ENCODE assay signal across 31 cellular contexts in the genomic region with DNA sequence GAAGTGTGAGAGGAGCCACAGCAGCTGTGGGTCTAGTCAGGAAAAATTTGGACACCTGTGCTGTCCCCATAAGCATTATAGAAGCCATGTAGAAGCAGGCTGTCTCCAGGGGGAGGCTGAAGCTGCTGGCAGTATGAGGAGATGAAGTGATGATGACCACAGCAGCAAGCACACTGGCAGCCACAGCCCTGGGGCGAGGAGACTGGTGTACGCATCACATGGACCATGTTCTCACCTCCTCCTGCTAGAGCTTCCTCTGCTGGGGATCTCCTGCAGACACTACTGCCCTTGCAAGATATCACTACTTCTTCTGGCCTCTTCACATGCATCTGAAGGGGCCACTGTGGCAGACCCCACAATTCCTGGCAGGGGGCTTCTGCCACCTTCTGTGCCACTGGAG.
"Had no signal": no experiment of that assay in that cellular context is flagged by ENCODE, and none has a peak within 500 bp of the region (broad histone marks: within the 10 kb centered on the region; RNA-seq: fewer than 3 reads in every experiment).

No MANE protein-coding gene starts in this region.

- H3K9me3 ChIP-seq: adrenal gland, body of pancreas, colonic mucosa, esophagus squamous epithelium, gastroesophageal sphincter had no signal

- ATAC-seq: activated CD4-positive, alpha-beta T cell treated with anti-CD3 and anti-CD28 coated beads for 36 hours; activated CD8-positive, alpha-beta memory T cell treated with anti-CD3 and anti-CD28 coated beads, Interleukin-2, amount 10 ng/mL, durations not matched to agents 7 days and 5 days; activated CD8-positive, alpha-beta T cell treated with anti-CD3 and anti-CD28 coated beads, Interleukin-2, amount 10 ng/mL, durations not matched to agents 7 days and 5 days; activated naive CD8-positive, alpha-beta T cell treated with anti-CD3 and anti-CD28 coated beads, Interleukin-2, amount 50 U/mL, for 24 hours; body of pancreas; effector memory CD8-positive, alpha-beta T cell; gastroesophageal sphincter had no signal

- H3K4me1 ChIP-seq: adrenal gland, body of pancreas, colonic mucosa, esophagus squamous epithelium, gastroesophageal sphincter had no signal

- H3K36me3 ChIP-seq: adrenal gland, cardiac muscle cell, colonic mucosa, esophagus squamous epithelium, gastroesophageal sphincter had no signal

- H3K4me3 ChIP-seq: adrenal gland, body of pancreas, cardiac muscle cell, colonic mucosa, dorsolateral prefrontal cortex, esophagus squamous epithelium, gastroesophageal sphincter had no signal

- H3K27me3 ChIP-seq: adrenal gland, body of pancreas, cardiac muscle cell, colonic mucosa, esophagus squamous epithelium, gastroesophageal sphincter had no signal

- DNase-seq: activated CD4-positive, alpha-beta memory T cell treated with anti-CD3 and anti-CD28 coated beads for 36 hours; activated CD4-positive, alpha-beta T cell treated with anti-CD3 and anti-CD28 coated beads for 36 hours; activated CD4-positive, alpha-beta T cell treated with anti-CD3 and anti-CD28 coated beads, Interleukin-2, amount 10 ng/mL, durations not matched to agents 24 days and 14 days; activated CD4-positive, CD25-positive, alpha-beta regulatory T cell; activated CD4-positive, CD25-positive, alpha-beta regulatory T cell treated with anti-CD3 and anti-CD28 coated beads, Interleukin-2, amount 50 U/mL, for 72 hours; activated CD8-positive, alpha-beta memory T cell treated with anti-CD3 and anti-CD28 coated beads, Interleukin-2, amount 10 ng/mL, durations not matched to agents 7 days and 5 days; activated CD8-positive, alpha-beta memory T cell treated with anti-CD3 and anti-CD28 coated beads, Interleukin-2, amount 50 U/mL, for 4 hours; activated CD8-positive, alpha-beta T cell treated with anti-CD3 and anti-CD28 coated beads, Interleukin-2, amount 10 ng/mL, durations not matched to agents 7 days and 5 days; activated effector memory CD4-positive, alpha-beta T cell treated with anti-CD3 and anti-CD28 coated beads, Interleukin-2, amount 50 U/mL, for 16 hours; activated naive CD4-positive, alpha-beta T cell treated with anti-CD3 and anti-CD28 coated beads for 36 hours; activated naive CD8-positive, alpha-beta T cell treated with anti-CD3 and anti-CD28 coated beads for 36 hours; activated naive CD8-positive, alpha-beta T cell treated with anti-CD3 and anti-CD28 coated beads, Interleukin-2, amount 50 U/mL, for 24 hours; activated T-cell treated with anti-CD3 and anti-CD28 coated beads, Interleukin-2, amount 50 U/mL, for 1 hour; activated T-cell treated with anti-CD3 and anti-CD28 coated beads, Interleukin-2, amount 50 U/mL, for 48 hours; adrenal gland; amygdala; aorta; body of pancreas; central memory CD4-positive, alpha-beta T cell; cerebellar nuclear complex; colonic mucosa; dorsolateral prefrontal cortex; effector memory CD8-positive, alpha-beta T cell; esophagus squamous epithelium; foreskin melanocyte; T-helper 2 cell had no signal

- FAIRE-seq: endometrium, endothelial cell of umbilical vein had no signal

- H3K27ac ChIP-seq: adrenal gland, body of pancreas, cardiac muscle cell, colonic mucosa, dorsolateral prefrontal cortex, epithelial cell of prostate, esophagus squamous epithelium, gastroesophageal sphincter had no signal
